Comparison of ENCODE assay signal across 2 cellular contexts in genomic region chr7:75992083-75992755, GRCh38.
TF ChIP-seq lines count a peak whose summit lies in the region.

No MANE protein-coding gene starts in this region.

TF ChIP-seq in K562, 482 proteins besides CTCF, POLR2A, EP300 and RAD21:
- TF ChIP-seq ZNF512 (tag; IDR thresholded peaks at IDR 0.05), result no peak
- TF ChIP-seq HNRNPK (IDR thresholded peaks at IDR 0.05; ENCODE audit: low read depth, low read length, poor library complexity, severe bottlenecking), result no peak
- no peak for TF ChIP-seq RAD51 (IDR thresholded peaks at IDR 0.05; ENCODE audit: borderline replicate concordance, low read depth)
- TF ChIP-seq ZNF764 (CRISPR knock-in tag; IDR thresholded peaks at IDR 0.05; ENCODE audit: low read depth), result no peak
- no peak for TF ChIP-seq CREM (IDR thresholded peaks at IDR 0.05; ENCODE audit: low read depth)
- no peak for TF ChIP-seq ID3 (CRISPR knock-in tag; IDR thresholded peaks at IDR 0.05)
- no peak for TF ChIP-seq ID3 (tag; IDR thresholded peaks at IDR 0.05)
- no peak for TF ChIP-seq CBX1 (IDR thresholded peaks at IDR 0.05; ENCODE audit: low read depth)
- TF ChIP-seq ZNF133 (CRISPR knock-in tag; IDR thresholded peaks at IDR 0.05), result no peak
- no peak for TF ChIP-seq ZNF551 (CRISPR knock-in tag; IDR thresholded peaks at IDR 0.05)
- peak; percentile 39; the same call in 1 of the 2 replicates for TF ChIP-seq ZBTB33 (CRISPR knock-in tag; IDR thresholded peaks at IDR 0.05)
- TF ChIP-seq HMG20B (CRISPR knock-in tag; IDR thresholded peaks at IDR 0.05), result no peak
- TF ChIP-seq ZBTB7A (IDR thresholded peaks at IDR 0.05; ENCODE audit: borderline replicate concordance, control insufficient read depth, low read depth, low read length), result peak; percentile 45; the same call in 1 of the 2 replicates
- TF ChIP-seq ZNF197 (CRISPR knock-in tag; IDR thresholded peaks at IDR 0.05; ENCODE audit: low read depth), result no peak
- TF ChIP-seq DIDO1 (tag; IDR thresholded peaks at IDR 0.05; ENCODE audit: low read depth), result no peak
- no peak for TF ChIP-seq JUND (IDR thresholded peaks at IDR 0.05; ENCODE audit: borderline replicate concordance, low read depth, low read length)
- TF ChIP-seq JUND (tag; IDR thresholded peaks at IDR 0.05; ENCODE audit: borderline replicate concordance, low read depth, low read length), result no peak
- TF ChIP-seq POLR2G (IDR thresholded peaks at IDR 0.05; ENCODE audit: low read depth, low read length), result peak; percentile 38; the same call in 1 of the 2 replicates
- TF ChIP-seq LCOR (CRISPR knock-in tag; IDR thresholded peaks at IDR 0.05), result no peak
- no peak for TF ChIP-seq PHF8 (IDR thresholded peaks at IDR 0.05; ENCODE audit: borderline replicate concordance, low read length)
- no peak for TF ChIP-seq ZBTB11 (CRISPR knock-in tag; IDR thresholded peaks at IDR 0.05)

TF ChIP-seq in HepG2, 621 proteins besides CTCF, POLR2A, EP300 and RAD21:
- TF ChIP-seq GATAD2A (CRISPR knock-in tag; IDR thresholded peaks at IDR 0.05) (no peak), ZNF441 (CRISPR knock-in tag; IDR thresholded peaks at IDR 0.05; ENCODE audit: borderline replicate concordance) (no peak), THYN1 (CRISPR knock-in tag; IDR thresholded peaks at IDR 0.05; ENCODE audit: borderline replicate concordance, low read depth) (no peak), ZBTB43 (CRISPR knock-in tag; conservative IDR thresholded peaks at IDR 0.05) (no peak), ZNF317 (CRISPR knock-in tag; IDR thresholded peaks at IDR 0.05) (no peak), ELK4 (CRISPR knock-in tag; IDR thresholded peaks at IDR 0.05; ENCODE audit: borderline replicate concordance) (no peak), SALL1 (CRISPR knock-in tag; IDR thresholded peaks at IDR 0.05) (0 out of 2 replicates have a peak, but pooled peaks have one; percentile 11), MLX (CRISPR knock-in tag; IDR thresholded peaks at IDR 0.05) (no peak), ZNF570 (CRISPR knock-in tag; IDR thresholded peaks at IDR 0.05; ENCODE audit: borderline replicate concordance) (no peak), HCFC1 (IDR thresholded peaks at IDR 0.05; ENCODE audit: low read depth, low read length) (no peak), GPN1 (CRISPR knock-in tag; IDR thresholded peaks at IDR 0.05; ENCODE audit: borderline replicate concordance) (no peak), AGO2 (optimal IDR thresholded peaks at IDR 0.05; ENCODE audit: low read depth, low read length) (peak; percentile 35), FOXK1 (CRISPR knock-in tag; IDR thresholded peaks at IDR 0.05; ENCODE audit: borderline replicate concordance, low read depth) (no peak), CBFB (CRISPR knock-in tag; IDR thresholded peaks at IDR 0.05) (no peak), ZBTB38 (CRISPR knock-in tag; IDR thresholded peaks at IDR 0.05) (no peak)
